In genomic region chrX:41705680-41706374, GRCh38 we compare ENCODE assay signal across 8 cellular contexts. TPM values are rescaled to one million over a fixed set of nuclear protein-coding genes. Genes with fewer than 3 reads are reported as not detected.
DNase-seq lines count a peak whose midpoint lies in the region; ATAC-seq and TF ChIP-seq lines count a peak whose summit lies in the region.

No MANE protein-coding gene starts in this region.

- no peaks in the 10 kb centered on the region for H3K27me3 Mint-ChIP-seq in naive B cell

- POLR2A ChIA-PET in HEK293T (lab: Yijun Ruan, JAX): no interaction called here

- no peaks in the 10 kb centered on the region for H3K36me3 Mint-ChIP-seq in naive B cell

- DNase-seq in NB4 (ENCODE audit: low read depth) (peak; percentile 82), naive B cell (peak; percentile 44), BE2C (no peak), HEK293T (ENCODE audit: extremely low spot score) (no peak), NCI-H526 (lab: John Stamatoyannopoulos, UW) (no peak)
- DNase-seq in activated CD4-positive, alpha-beta T cell treated with anti-CD3 and anti-CD28 coated beads for 1 hour: no peak

- H3K4me1 Mint-ChIP-seq in naive B cell: peaks cover 35 to 43% (median 42%) of the 10 kb centered on the region in 3 donors

- H3K36me3 ChIP-seq in BE2C: no peaks in the 10 kb centered on the region

- H3K4me3 Mint-ChIP-seq in naive B cell: peak overlapping the region; percentile 6 to 88 (median 76)

- no peak overlapping the region for H3K4me3 ChIP-seq in NB4 (ENCODE audit: low read depth, low read length)
- no peak overlapping the region for H3K4me3 ChIP-seq in BE2C (ENCODE audit: low read depth, low read length)

- no peaks in the 10 kb centered on the region for H3K9me3 Mint-ChIP-seq in naive B cell

- no peak for TF ChIP-seq CTCF in NB4 (IDR thresholded peaks at IDR 0.05; ENCODE audit: low read depth, low read length)
- no peak for TF ChIP-seq CTCF in BE2C (IDR thresholded peaks at IDR 0.05; ENCODE audit: low read depth, low read length)

- H3K9me3 ChIP-seq in BE2C: no peaks in the 10 kb centered on the region

- ATAC-seq in GM18861 (IDR thresholded peaks at IDR 0.05; ENCODE audit: unreplicated experiment): peak; percentile 82
- ATAC-seq in HG02588 (IDR thresholded peaks at IDR 0.05; ENCODE audit: unreplicated experiment): peak; percentile 87
- ATAC-seq in naive B cell (ENCODE audit: low read depth in 2 of 2): peak; percentile 79 to 84

- CTCF ChIA-PET in HEK293T (lab: Yijun Ruan, JAX): no interaction called here

- H3K27me3 ChIP-seq in BE2C: no peaks in the 10 kb centered on the region

- peak overlapping the region; percentile 68 to 94 (median 80) for H3K27ac Mint-ChIP-seq in naive B cell

- TF ChIP-seq POLR2A in NB4 (IDR thresholded peaks at IDR 0.05; ENCODE audit: extremely low read depth, insufficient read length): no peak

- H3K4me1 ChIP-seq in BE2C: no peaks in the 10 kb centered on the region

TF ChIP-seq in HEK293T, 16 proteins besides CTCF, POLR2A, EP300 and RAD21:
- TF ChIP-seq L3MBTL2 (conservative IDR thresholded peaks at IDR 0.05): no peak
- TF ChIP-seq CTBP1 (IDR thresholded peaks at IDR 0.05; ENCODE audit: borderline replicate concordance): no peak
- no peak for TF ChIP-seq BHLHE40 (IDR thresholded peaks at IDR 0.05; ENCODE audit: borderline replicate concordance)
- TF ChIP-seq NFRKB (IDR thresholded peaks at IDR 0.05): no peak
- TF ChIP-seq SP1 (IDR thresholded peaks at IDR 0.05): no peak
- TF ChIP-seq TARDBP (IDR thresholded peaks at IDR 0.05): no peak
- no peak for TF ChIP-seq HDGF (IDR thresholded peaks at IDR 0.05; ENCODE audit: borderline replicate concordance)
- TF ChIP-seq FOXK2 (IDR thresholded peaks at IDR 0.05): no peak
- TF ChIP-seq LEF1 (IDR thresholded peaks at IDR 0.05; ENCODE audit: borderline replicate concordance): no peak
- no peak for TF ChIP-seq FOXM1 (IDR thresholded peaks at IDR 0.05; ENCODE audit: borderline replicate concordance)
- no peak for TF ChIP-seq ZNF384 (IDR thresholded peaks at IDR 0.05)
- no peak for TF ChIP-seq SUZ12 (IDR thresholded peaks at IDR 0.05)
- no peak for TF ChIP-seq PKNOX1 (IDR thresholded peaks at IDR 0.05)
- TF ChIP-seq FOXA1 (IDR thresholded peaks at IDR 0.05): no peak
- no peak for TF ChIP-seq ARNT (IDR thresholded peaks at IDR 0.05)
- no peak for TF ChIP-seq ELF4 (IDR thresholded peaks at IDR 0.05)

RNA-seq across cellular contexts. Expression of gene GPR34, which starts 17.1 kb away (rescaled TPM):
- polyA plus RNA-seq in naive B cell (ENCODE audit: low read depth in 6 of 6): under 1 TPM in 2 of 6 donors, not detected in 4; 0.16 to 0.39 TPM
- not detected for polyA plus RNA-seq in BE2C (2012; ENCODE audit: insufficient read depth, insufficient read length, low read depth)

RNA-seq across cellular contexts. Expression of gene GPR82, which starts 18.2 kb away (rescaled TPM):
- under 1 TPM; 0.16 to 0.52 (median 0.25) TPM for polyA plus RNA-seq in naive B cell (ENCODE audit: low read depth in 6 of 6)
- not detected for polyA plus RNA-seq in BE2C (2012; ENCODE audit: insufficient read depth, insufficient read length, low read depth)

Comparison
In these comparisons a context has a peak if more than half of its experiments do, and no peak if none do; other contexts are left out.
1. DNase-seq: peak in NB4 (single experiment) and naive B cell (single experiment); none in BE2C (single experiment), HEK293T (single experiment), activated CD4-positive, alpha-beta T cell treated with anti-CD3 and anti-CD28 coated beads for 1 hour (single experiment) and NCI-H526 (0 of 2).
2. Peak in every context shown above with its lines, with median percentiles within 50 percentile points of each other: ATAC-seq.